Comparison of ENCODE assay signal across 1 cellular context in genomic region chr3:9731206-9732079, GRCh38.
TF ChIP-seq lines count a peak whose summit lies in the region.

Gene BRPF1, plus strand, starts transcription at chr3:9731735. Its CDS starts 2,406 bp downstream, at chr3:9734141.

TF ChIP-seq in GM23338, 12 proteins besides CTCF, POLR2A, EP300 and RAD21 (continued from another document):
- no peak for TF ChIP-seq ZNF462 (CRISPR knock-in tag; IDR thresholded peaks at IDR 0.05)
- no peak for TF ChIP-seq EZH2 (IDR thresholded peaks at IDR 0.05; ENCODE audit: low read depth, unreplicated experiment)
- peak; percentile 82 for TF ChIP-seq POLR2AphosphoS5 (IDR thresholded peaks at IDR 0.05; ENCODE audit: low read depth)
- peak; percentile 78 for TF ChIP-seq CREB1 (CRISPR knock-in tag; IDR thresholded peaks at IDR 0.05; ENCODE audit: low read depth)
